In the genomic region with DNA sequence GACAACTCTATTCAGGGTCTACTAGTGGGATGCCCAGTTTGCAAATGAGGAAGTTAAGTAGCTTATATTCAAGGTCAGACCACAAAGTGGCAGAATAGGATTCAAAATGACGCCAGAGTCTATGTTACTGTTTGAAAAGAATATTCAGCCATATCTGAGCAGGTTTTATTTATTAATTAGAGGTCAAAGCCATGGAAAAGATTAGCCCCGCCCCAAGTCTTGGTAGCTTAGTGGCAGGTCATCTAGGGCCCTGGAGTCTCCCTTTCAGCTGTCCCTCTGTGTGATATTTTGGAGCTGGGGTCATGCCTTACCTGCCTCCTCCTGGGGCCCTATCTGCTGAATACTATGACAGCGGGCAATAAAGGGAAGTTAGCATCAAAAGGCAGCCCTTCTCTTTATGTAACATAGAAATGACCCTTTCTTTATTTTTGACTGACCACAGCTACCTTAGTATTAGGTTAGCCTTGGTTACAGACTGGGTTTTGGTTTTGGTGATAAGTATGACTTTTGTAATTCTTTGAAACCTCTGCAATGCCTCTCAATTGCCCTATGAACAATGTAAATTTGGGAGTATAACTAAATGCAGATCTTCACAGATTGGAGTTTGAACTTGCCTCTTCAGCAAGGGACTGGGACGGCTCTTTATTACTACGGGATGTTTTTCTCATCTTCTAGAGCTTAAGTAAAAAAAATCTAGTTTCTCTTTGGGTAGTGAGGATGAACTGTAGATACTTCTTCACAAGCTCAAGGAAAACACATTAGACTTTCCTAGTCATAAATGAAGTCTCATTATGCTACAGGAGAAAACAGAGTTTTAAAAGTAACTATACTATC, we compare ENCODE assay signal across 8 cellular contexts.
A peak's percentile ranks its signal among the peaks of the same experiment; 100 is the strongest.
DNase-seq lines count a peak whose midpoint lies in the region; ATAC-seq and TF ChIP-seq lines count a peak whose summit lies in the region.

No MANE protein-coding gene starts in this region.

- peaks cover 19% of the 10 kb centered on the region for H3K36me3 Mint-ChIP-seq in activated CD8-positive, alpha-beta memory T cell treated with anti-CD3 and anti-CD28 coated beads, Interleukin-2, amount 10 ng/mL, durations not matched to agents 7 days and 5 days
- H3K36me3 Mint-ChIP-seq in T-helper 17 cell (ENCODE audit: low read depth) = peaks cover 2% of the 10 kb centered on the region
- H3K36me3 Mint-ChIP-seq in stimulated activated memory B cell treated with anti-CD40 and anti-IgM and Interleukin-4, amounts not matched to agents 10 μg/mL and 1 μg/mL and 100 μg/mL, for 72 hours = no peaks in the 10 kb centered on the region

- peak overlapping the region; percentile 59 for H3K4me3 Mint-ChIP-seq in activated CD8-positive, alpha-beta memory T cell treated with anti-CD3 and anti-CD28 coated beads, Interleukin-2, amount 10 ng/mL, durations not matched to agents 7 days and 5 days
- peak overlapping the region; percentile 62 for H3K4me3 Mint-ChIP-seq in T-helper 17 cell
- H3K4me3 Mint-ChIP-seq in stimulated activated memory B cell treated with anti-CD40 and anti-IgM and Interleukin-4, amounts not matched to agents 10 μg/mL and 1 μg/mL and 100 μg/mL, for 72 hours = peak overlapping the region; percentile 29

- H3K36me3 ChIP-seq in body of pancreas (replicated peaks in 1 of 2; ENCODE audit: insufficient read depth in 1 of 2, low read depth in 2 of 2) = no peaks in the 10 kb centered on the region

- peaks cover 5% of the 10 kb centered on the region for H3K9me3 Mint-ChIP-seq in activated CD8-positive, alpha-beta memory T cell treated with anti-CD3 and anti-CD28 coated beads, Interleukin-2, amount 10 ng/mL, durations not matched to agents 7 days and 5 days (ENCODE audit: low read depth)
- no peaks in the 10 kb centered on the region for H3K9me3 Mint-ChIP-seq in stimulated activated memory B cell treated with anti-CD40 and anti-IgM and Interleukin-4, amounts not matched to agents 10 μg/mL and 1 μg/mL and 100 μg/mL, for 72 hours

- no peak for DNase-seq in activated CD8-positive, alpha-beta memory T cell treated with anti-CD3 and anti-CD28 coated beads, Interleukin-2, amount 10 ng/mL, durations not matched to agents 7 days and 5 days
- no peak for DNase-seq in activated CD8-positive, alpha-beta memory T cell treated with anti-CD3 and anti-CD28 coated beads for 24 hours
- DNase-seq in T-helper 17 cell = no peak
- no peak for DNase-seq in NCI-H1105 treated with DMSO at 0.1 percent for 48 hours (lab: John Stamatoyannopoulos, UW)
- DNase-seq in body of pancreas = no peak
- no peak for DNase-seq in left colon

- no peak overlapping the region for H3K4me3 ChIP-seq in body of pancreas

- no peaks in the 10 kb centered on the region for H3K9me3 ChIP-seq in T-helper 17 cell (ENCODE audit: control insufficient read depth, low read length, poor library complexity, severe bottlenecking)
- no peaks in the 10 kb centered on the region for H3K9me3 ChIP-seq in body of pancreas

- CTCF ChIA-PET in activated CD8-positive, alpha-beta memory T cell treated with anti-CD3 and anti-CD28 coated beads, Interleukin-2, amount 10 ng/mL, durations not matched to agents 7 days and 5 days (lab: Charles Lee) = interaction anchor here (0.6 to 5.0 kb wide), 14 partner anchors 7 to 486 kb away, joined by 3 to 28 read pairs (median 3); a partner anchor contains a TSS

- WGBS in body of pancreas, 2 donors = 61 to 71% methylated on average over 5 of the region's 5 CpGs

- peaks cover 85% of the 10 kb centered on the region for H3K4me1 Mint-ChIP-seq in activated CD8-positive, alpha-beta memory T cell treated with anti-CD3 and anti-CD28 coated beads, Interleukin-2, amount 10 ng/mL, durations not matched to agents 7 days and 5 days
- peaks cover 52% of the 10 kb centered on the region for H3K4me1 Mint-ChIP-seq in T-helper 17 cell
- H3K4me1 Mint-ChIP-seq in stimulated activated memory B cell treated with anti-CD40 and anti-IgM and Interleukin-4, amounts not matched to agents 10 μg/mL and 1 μg/mL and 100 μg/mL, for 72 hours = peaks cover 62% of the 10 kb centered on the region

- peak overlapping the region; percentile 95 for H3K27ac Mint-ChIP-seq in activated CD8-positive, alpha-beta memory T cell treated with anti-CD3 and anti-CD28 coated beads, Interleukin-2, amount 10 ng/mL, durations not matched to agents 7 days and 5 days
- peak overlapping the region; percentile 99 for H3K27ac Mint-ChIP-seq in T-helper 17 cell
- H3K27ac Mint-ChIP-seq in stimulated activated memory B cell treated with anti-CD40 and anti-IgM and Interleukin-4, amounts not matched to agents 10 μg/mL and 1 μg/mL and 100 μg/mL, for 72 hours = peak overlapping the region; percentile 94

- TF ChIP-seq POLR2A in body of pancreas (IDR thresholded peaks at IDR 0.05) = no peak

- no peaks in the 10 kb centered on the region for H3K27me3 Mint-ChIP-seq in activated CD8-positive, alpha-beta memory T cell treated with anti-CD3 and anti-CD28 coated beads, Interleukin-2, amount 10 ng/mL, durations not matched to agents 7 days and 5 days
- no peaks in the 10 kb centered on the region for H3K27me3 Mint-ChIP-seq in T-helper 17 cell
- H3K27me3 Mint-ChIP-seq in stimulated activated memory B cell treated with anti-CD40 and anti-IgM and Interleukin-4, amounts not matched to agents 10 μg/mL and 1 μg/mL and 100 μg/mL, for 72 hours = no peaks in the 10 kb centered on the region

- no peak overlapping the region for H3K27ac ChIP-seq in body of pancreas

- no peaks in the 10 kb centered on the region for H3K4me1 ChIP-seq in body of pancreas

- no peaks in the 10 kb centered on the region for H3K27me3 ChIP-seq in body of pancreas

- intact Hi-C loops in body of pancreas (cut with DNase I) (no loop called here), left colon (cut with DNase I, micrococcal nuclease) (no loop called here)

- TF ChIP-seq CTCF in body of pancreas (IDR thresholded peaks at IDR 0.05) = no peak

- ATAC-seq in activated CD8-positive, alpha-beta memory T cell treated with anti-CD3 and anti-CD28 coated beads, Interleukin-2, amount 10 ng/mL, durations not matched to agents 7 days and 5 days = peak; percentile 10
- ATAC-seq in HG03108 (IDR thresholded peaks at IDR 0.05; ENCODE audit: unreplicated experiment) (peak; percentile 29), T-helper 17 cell (no peak), body of pancreas (no peak), left colon (no peak)
- peak; percentile 87 for ATAC-seq in stimulated activated memory B cell treated with anti-CD40 and anti-IgM and Interleukin-4, amounts not matched to agents 10 μg/mL and 1 μg/mL and 100 μg/mL, for 72 hours

Comparison
In these comparisons a context has a peak if more than half of its experiments do, and no peak if none do; other contexts are left out.
1. ATAC-seq: peak in activated CD8-positive, alpha-beta memory T cell treated with anti-CD3 and anti-CD28 coated beads, Interleukin-2, amount 10 ng/mL, durations not matched to agents 7 days and 5 days (single experiment), HG03108 (single experiment) and stimulated activated memory B cell treated with anti-CD40 and anti-IgM and Interleukin-4, amounts not matched to agents 10 μg/mL and 1 μg/mL and 100 μg/mL, for 72 hours (single experiment); none in T-helper 17 cell (single experiment), body of pancreas (single experiment) and left colon (single experiment).
2. Peak in every context shown above with its lines, with median percentiles within 50 percentile points of each other: H3K27ac Mint-ChIP-seq and H3K4me3 Mint-ChIP-seq.